ENCODE assay signal across 1 cellular context in genomic region chr16:10685709-10686108, GRCh38.
TF ChIP-seq lines count a peak whose summit lies in the region.

No MANE protein-coding gene starts in this region.

TF ChIP-seq in K562, 482 proteins besides CTCF, POLR2A, EP300 and RAD21:
- TF ChIP-seq ATF3 (IDR thresholded peaks at IDR 0.05) (0 out of 2 replicates have a peak, but pooled peaks have one; percentile 20), ATF3 (CRISPR knock-in tag; conservative IDR thresholded peaks at IDR 0.05) (no peak), ZBTB8A (IDR thresholded peaks at IDR 0.05; ENCODE audit: partially characterized antibody) (no peak)
